In genomic region chr12:81296556-81297305, GRCh38 we compare ENCODE assay signal across 17 cellular contexts.
DNase-seq lines count a peak whose midpoint lies in the region; ATAC-seq and TF ChIP-seq lines count a peak whose summit lies in the region.
"Had no signal": no experiment of that assay in that cellular context is flagged by ENCODE, and none has a peak within 500 bp of the region (broad histone marks: within the 10 kb centered on the region; RNA-seq: fewer than 3 reads in every experiment).

No MANE protein-coding gene starts in this region.

- no peaks in the 10 kb centered on the region for H3K79me2 ChIP-seq in PC-9 (ENCODE audit: low read depth)

- H3K4me1 Mint-ChIP-seq in Calu3 (ENCODE audit: low read depth, unreplicated experiment) = no peaks in the 10 kb centered on the region
- H3K4me1 Mint-ChIP-seq in activated CD4-positive, alpha-beta T cell treated with anti-CD3 and anti-CD28 coated beads, Interleukin-2, amount 10 ng/mL, durations not matched to agents 24 days and 14 days = no peaks in the 10 kb centered on the region
- H3K4me1 Mint-ChIP-seq: memory B cell, WTC11 had no signal

- H4K20me1 ChIP-seq in PC-9 (ENCODE audit: insufficient read depth) = no peaks in the 10 kb centered on the region
- H4K20me1 ChIP-seq: BLaER1 treated with 17β-estradiol and CSF1 and Interleukin-3, amounts not matched to agents 10 nM and 100 nM had no signal

- ATAC-seq in GM18511 (IDR thresholded peaks at IDR 0.05; ENCODE audit: unreplicated experiment) (no peak), HG03175 (IDR thresholded peaks at IDR 0.05; ENCODE audit: unreplicated experiment) (no peak)
- ATAC-seq: WTC11 had no signal

- H3K27me3 Mint-ChIP-seq in Calu3 (ENCODE audit: unreplicated experiment) = no peaks in the 10 kb centered on the region
- no peaks in the 10 kb centered on the region for H3K27me3 Mint-ChIP-seq in activated CD4-positive, alpha-beta T cell treated with anti-CD3 and anti-CD28 coated beads, Interleukin-2, amount 10 ng/mL, durations not matched to agents 24 days and 14 days
- H3K27me3 Mint-ChIP-seq: memory B cell had no signal

- H3K36me3 Mint-ChIP-seq in Calu3 (ENCODE audit: insufficient read depth, unreplicated experiment) = no peaks in the 10 kb centered on the region
- no peaks in the 10 kb centered on the region for H3K36me3 Mint-ChIP-seq in activated CD4-positive, alpha-beta T cell treated with anti-CD3 and anti-CD28 coated beads, Interleukin-2, amount 10 ng/mL, durations not matched to agents 24 days and 14 days (ENCODE audit: low read depth)
- H3K36me3 Mint-ChIP-seq: memory B cell, WTC11 had no signal

- H3K9me3 ChIP-seq in PC-9 (ENCODE audit: insufficient read depth, low read depth) = no peaks in the 10 kb centered on the region
- H3K9me3 ChIP-seq: ovary had no signal

- DNase-seq in Calu3 (peak; percentile 21), M059J (ENCODE audit: low read depth) (peak; percentile 73), astrocyte of the hippocampus (ENCODE audit: low read depth, low spot score) (peak; percentile 77), kidney tubule cell (ENCODE audit: low spot score) (peak; percentile 91), PC-9 (no peak)
- no peak for DNase-seq in activated CD4-positive, alpha-beta T cell treated with anti-CD3 and anti-CD28 coated beads, Interleukin-2, amount 10 ng/mL, durations not matched to agents 24 days and 14 days
- DNase-seq: activated CD8-positive, alpha-beta memory T cell treated with anti-CD3 and anti-CD28 coated beads, Interleukin-2, amount 50 U/mL, for 48 hours; hippocampal formation; ovary; SHP77; stimulated activated CD4-positive, alpha-beta T cell treated with anti-CD3 and anti-CD28 coated beads, Interleukin-1b, Interleukin-23, amount 100 ng/mL, for 48 hours; stimulated activated naive CD4-positive, alpha-beta T cell had no signal

- no peak for TF ChIP-seq CTCF in Calu3 (IDR thresholded peaks at IDR 0.05; ENCODE audit: unreplicated experiment)
- no peak for TF ChIP-seq CTCF in PC-9 (conservative IDR thresholded peaks at IDR 0.05)

- no peaks in the 10 kb centered on the region for H3K4me1 ChIP-seq in PC-9 (replicated peaks; ENCODE audit: insufficient read depth)

- no peak overlapping the region for H2AFZ ChIP-seq in PC-9

- no peaks in the 10 kb centered on the region for H3K9me3 Mint-ChIP-seq in Calu3 (ENCODE audit: low read depth, unreplicated experiment)
- no peaks in the 10 kb centered on the region for H3K9me3 Mint-ChIP-seq in activated CD4-positive, alpha-beta T cell treated with anti-CD3 and anti-CD28 coated beads, Interleukin-2, amount 10 ng/mL, durations not matched to agents 24 days and 14 days

- H3K27me3 ChIP-seq in PC-9 (ENCODE audit: insufficient read depth, low read depth) = no peaks in the 10 kb centered on the region
- H3K27me3 ChIP-seq: BLaER1 treated with 17β-estradiol and CSF1 and Interleukin-3, amounts not matched to agents 10 nM and 100 nM; ovary had no signal

- no peak overlapping the region for H3K4me3 Mint-ChIP-seq in Calu3 (ENCODE audit: low read depth, unreplicated experiment)
- no peak overlapping the region for H3K4me3 Mint-ChIP-seq in activated CD4-positive, alpha-beta T cell treated with anti-CD3 and anti-CD28 coated beads, Interleukin-2, amount 10 ng/mL, durations not matched to agents 24 days and 14 days
- H3K4me3 Mint-ChIP-seq: memory B cell, WTC11 had no signal

- no peak overlapping the region for H3K27ac ChIP-seq in PC-9
- H3K27ac ChIP-seq: BLaER1 treated with 17β-estradiol and CSF1 and Interleukin-3, amounts not matched to agents 10 nM and 100 nM; ovary had no signal

- no peaks in the 10 kb centered on the region for H3K9me2 ChIP-seq in PC-9 (ENCODE audit: insufficient read depth)

- no peak overlapping the region for H3K4me2 ChIP-seq in PC-9

- CTCF ChIA-PET in Calu3 (lab: Charles Lee) = interaction anchor here (0.5 kb wide), 1 partner anchor 75 kb away, joined by 3 read pairs; no protein-coding TSS in a partner anchor
- CTCF ChIA-PET in PC-9 (lab: Charles Lee) = no interaction called here

- intact Hi-C loops in Calu3 (cut with micrococcal nuclease; ENCODE audit: unreplicated experiment) (no loop called here), PC-9 (cut with micrococcal nuclease; ENCODE audit: unreplicated experiment) (no loop called here)
- intact Hi-C loops in activated CD4-positive, alpha-beta T cell treated with anti-CD3 and anti-CD28 coated beads, Interleukin-2, amount 10 ng/mL, durations not matched to agents 24 days and 14 days (cut with micrococcal nuclease) = no loop called here

- H3K36me3 ChIP-seq in PC-9 (ENCODE audit: low read depth) = no peaks in the 10 kb centered on the region
- H3K36me3 ChIP-seq: BLaER1 treated with 17β-estradiol and CSF1 and Interleukin-3, amounts not matched to agents 10 nM and 100 nM; ovary had no signal

- H3K27ac Mint-ChIP-seq in Calu3 (ENCODE audit: unreplicated experiment) = no peak overlapping the region
- no peak overlapping the region for H3K27ac Mint-ChIP-seq in activated CD4-positive, alpha-beta T cell treated with anti-CD3 and anti-CD28 coated beads, Interleukin-2, amount 10 ng/mL, durations not matched to agents 24 days and 14 days
- H3K27ac Mint-ChIP-seq: memory B cell, WTC11 had no signal

- no peak overlapping the region for H3K4me3 ChIP-seq in PC-9
- H3K4me3 ChIP-seq: BLaER1 treated with 17β-estradiol and CSF1 and Interleukin-3, amounts not matched to agents 10 nM and 100 nM; ovary had no signal

- POLR2A ChIA-PET in PC-9 (lab: Charles Lee; ENCODE audit: unreplicated experiment) = no interaction called here

- H3F3A ChIP-seq in PC-9 (ENCODE audit: insufficient read depth, low read depth) = no peaks in the 10 kb centered on the region

- BruUV-seq in Calu3 (replicated peaks; lab: Mats Ljungman, UMichigan) (no TSS peak), PC-9 (replicated peaks; lab: Mats Ljungman, UMichigan) (no TSS peak)

Comparison
In these comparisons a context has a peak if more than half of its experiments do, and no peak if none do; other contexts are left out.
1. DNase-seq: peak in Calu3 (single experiment), M059J (single experiment), astrocyte of the hippocampus (single experiment) and kidney tubule cell (single experiment); none in activated CD4-positive, alpha-beta T cell treated with anti-CD3 and anti-CD28 coated beads, Interleukin-2, amount 10 ng/mL, durations not matched to agents 24 days and 14 days (single experiment) and PC-9 (0 of 2).